1 cellular context compared by ENCODE assay signal in genomic region chr5:134511796-134512660, GRCh38.
A peak's percentile ranks its signal among the peaks of the same experiment; 100 is the strongest.
TF ChIP-seq lines count a peak whose summit lies in the region.

No MANE protein-coding gene starts in this region.

TF ChIP-seq in HepG2, 621 proteins besides CTCF, POLR2A, EP300 and RAD21 (continued from another document and continues in another):
- TF ChIP-seq AHDC1 (CRISPR knock-in tag; IDR thresholded peaks at IDR 0.05; ENCODE audit: borderline replicate concordance) (no peak), SAFB2 (CRISPR knock-in tag; IDR thresholded peaks at IDR 0.05; ENCODE audit: borderline replicate concordance, low read depth) (no peak), ZNF232 (CRISPR knock-in tag; IDR thresholded peaks at IDR 0.05; ENCODE audit: borderline replicate concordance) (peak; percentile 54; the same call in 1 of the 2 replicates), KLF13 (CRISPR knock-in tag; IDR thresholded peaks at IDR 0.05) (0 out of 2 replicates have a peak, but pooled peaks have one; percentile 26), ZNF777 (CRISPR knock-in tag; IDR thresholded peaks at IDR 0.05) (no peak), TERF1 (CRISPR knock-in tag; IDR thresholded peaks at IDR 0.05) (no peak), ZNF557 (CRISPR knock-in tag; IDR thresholded peaks at IDR 0.05) (no peak), ZNF512B (CRISPR knock-in tag; IDR thresholded peaks at IDR 0.05; ENCODE audit: borderline replicate concordance) (no peak), DRAP1 (CRISPR knock-in tag; IDR thresholded peaks at IDR 0.05) (0 out of 2 replicates have a peak, but pooled peaks have one; percentile 16), ZNF124 (CRISPR knock-in tag; IDR thresholded peaks at IDR 0.05) (0 out of 2 replicates have a peak, but pooled peaks have one; percentile 54), ZNF260 (CRISPR knock-in tag; IDR thresholded peaks at IDR 0.05; ENCODE audit: borderline replicate concordance, low read depth) (no peak), HMG20A (CRISPR knock-in tag; IDR thresholded peaks at IDR 0.05; ENCODE audit: borderline replicate concordance) (peak; percentile 23; the same call in 1 of the 2 replicates), ZNF468 (CRISPR knock-in tag; IDR thresholded peaks at IDR 0.05) (no peak), ZBTB38 (CRISPR knock-in tag; IDR thresholded peaks at IDR 0.05) (no peak), ZNF253 (CRISPR knock-in tag; IDR thresholded peaks at IDR 0.05; ENCODE audit: borderline replicate concordance) (no peak; the same call in 1 of the 2 replicates), ZNF720 (CRISPR knock-in tag; IDR thresholded peaks at IDR 0.05) (no peak), KLF11 (CRISPR knock-in tag; IDR thresholded peaks at IDR 0.05) (no peak), PAXIP1 (CRISPR knock-in tag; conservative IDR thresholded peaks at IDR 0.05) (no peak), ONECUT2 (CRISPR knock-in tag; IDR thresholded peaks at IDR 0.05) (no peak), NCOA1 (CRISPR knock-in tag; IDR thresholded peaks at IDR 0.05) (no peak), ZNF780A (CRISPR knock-in tag; IDR thresholded peaks at IDR 0.05) (no peak), SOX13 (IDR thresholded peaks at IDR 0.05) (no peak), SOX13 (CRISPR knock-in tag; conservative IDR thresholded peaks at IDR 0.05 in 1 of 2, IDR thresholded peaks at IDR 0.05 in 1 of 2) (peak in 1 of 2 experiments; percentile 51; a peak in 2 of 4 replicates), CCAR2 (optimal IDR thresholded peaks at IDR 0.05; ENCODE audit: low read depth, low read length) (no peak), KDM2A (CRISPR knock-in tag; IDR thresholded peaks at IDR 0.05; ENCODE audit: borderline replicate concordance, low read depth) (no peak), ZUFSP (CRISPR knock-in tag; IDR thresholded peaks at IDR 0.05; ENCODE audit: borderline replicate concordance) (no peak), ZNF207 (IDR thresholded peaks at IDR 0.05; ENCODE audit: borderline replicate concordance) (no peak), PTBP1 (IDR thresholded peaks at IDR 0.05; ENCODE audit: low read depth, low read length, poor library complexity, severe bottlenecking) (no peak), SMAD1 (CRISPR knock-in tag; IDR thresholded peaks at IDR 0.05; ENCODE audit: borderline replicate concordance, low read depth) (peak; percentile 78; the same call in 1 of the 2 replicates), SKIL (CRISPR knock-in tag; IDR thresholded peaks at IDR 0.05; ENCODE audit: borderline replicate concordance) (peak; percentile 75), ZSCAN21 (CRISPR knock-in tag; IDR thresholded peaks at IDR 0.05; ENCODE audit: borderline replicate concordance) (peak; percentile 65), SALL2 (CRISPR knock-in tag; IDR thresholded peaks at IDR 0.05) (no peak), PHB2 (IDR thresholded peaks at IDR 0.05; ENCODE audit: partially characterized antibody) (no peak), HNF1B (CRISPR knock-in tag; IDR thresholded peaks at IDR 0.05) (peak; percentile 69), ZNF598 (CRISPR knock-in tag; IDR thresholded peaks at IDR 0.05; ENCODE audit: borderline replicate concordance) (0 out of 2 replicates have a peak, but pooled peaks have one; percentile 19), ZNF615 (CRISPR knock-in tag; IDR thresholded peaks at IDR 0.05; ENCODE audit: borderline replicate concordance) (no peak), E2F5 (CRISPR knock-in tag; conservative IDR thresholded peaks at IDR 0.05) (no peak), ZNF3 (CRISPR knock-in tag; IDR thresholded peaks at IDR 0.05) (no peak), SALL1 (CRISPR knock-in tag; IDR thresholded peaks at IDR 0.05) (peak; percentile 58), ZNF816 (CRISPR knock-in tag; IDR thresholded peaks at IDR 0.05; ENCODE audit: borderline replicate concordance) (no peak), MAF1 (CRISPR knock-in tag; IDR thresholded peaks at IDR 0.05; ENCODE audit: borderline replicate concordance) (no peak), HCFC1 (IDR thresholded peaks at IDR 0.05; ENCODE audit: low read depth, low read length) (no peak), HMGA1 (CRISPR knock-in tag; conservative IDR thresholded peaks at IDR 0.05) (no peak)
